ENCODE assay signal across 26 cellular contexts in the genomic region with DNA sequence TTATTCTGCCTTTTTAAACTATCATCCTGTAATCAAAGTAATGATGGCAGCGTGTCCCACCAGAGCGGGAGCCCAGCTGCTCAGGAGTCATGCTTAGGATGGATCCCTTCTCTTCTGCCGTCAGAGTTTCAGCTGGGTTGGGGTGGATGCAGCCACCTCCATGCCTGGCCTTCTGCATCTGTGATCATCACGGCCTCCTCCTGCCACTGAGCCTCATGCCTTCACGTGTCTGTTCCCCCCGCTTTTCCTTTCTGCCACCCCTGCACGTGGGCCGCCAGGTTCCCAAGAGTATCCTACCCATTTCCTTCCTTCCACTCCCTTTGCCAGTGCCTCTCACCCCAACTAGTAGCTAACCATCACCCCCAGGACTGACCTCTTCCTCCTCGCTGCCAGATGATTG.
"Had no signal": no experiment of that assay in that cellular context is flagged by ENCODE, and none has a peak within 500 bp of the region (broad histone marks: within the 10 kb centered on the region; RNA-seq: fewer than 3 reads in every experiment).

No MANE protein-coding gene starts in this region.

- H3K4me3 ChIP-seq: heart left ventricle, left ventricle myocardium inferior, lung, sigmoid colon, spleen, tibial nerve, uterus had no signal

- H3K4me1 Mint-ChIP-seq: immature natural killer cell, memory B cell, mesothelial cell of epicardium, naive B cell had no signal

- H3K27ac Mint-ChIP-seq: immature natural killer cell; memory B cell; mesothelial cell of epicardium; natural killer cell; nephron progenitor cell; progenitor cell of endocrine pancreas; stimulated activated effector memory CD8-positive, alpha-beta T cell treated with anti-CD3 and anti-CD28 coated beads, Interleukin-12 subunit alpha, Interleukin-12 subunit beta, amount 100 ng/mL, for 72 hours; stimulated activated naive CD8-positive, alpha-beta T cell treated with anti-CD3 and anti-CD28 coated beads, Interleukin-15, Interleukin-2, amounts not matched to agents 100 ng/mL and 50 ng/mL, for 24 hours; type B pancreatic cell had no signal

- ATAC-seq: heart left ventricle; left colon; natural killer cell; right cardiac atrium; stimulated activated effector memory CD8-positive, alpha-beta T cell treated with anti-CD3 and anti-CD28 coated beads, Interleukin-12 subunit alpha, Interleukin-12 subunit beta, amount 100 ng/mL, for 72 hours had no signal

- H3K4me3 Mint-ChIP-seq: immature natural killer cell; memory B cell; mesothelial cell of epicardium; natural killer cell; nephron progenitor cell; stimulated activated effector memory CD8-positive, alpha-beta T cell treated with anti-CD3 and anti-CD28 coated beads, Interleukin-12 subunit alpha, Interleukin-12 subunit beta, amount 100 ng/mL, for 72 hours; stimulated activated naive CD8-positive, alpha-beta T cell treated with anti-CD3 and anti-CD28 coated beads, Interleukin-15, Interleukin-2, amounts not matched to agents 100 ng/mL and 50 ng/mL, for 24 hours; type B pancreatic cell had no signal

- FAIRE-seq: islet of Langerhans, kidney, small intestine had no signal

- H3K9ac ChIP-seq: parathyroid adenoma had no signal

- H3K9me3 ChIP-seq: heart left ventricle, left ventricle myocardium inferior, sigmoid colon, spleen, tibial nerve, uterus had no signal

- DNase-seq: immature natural killer cell; kidney; left colon; left ventricle myocardium inferior; naive B cell; natural killer cell; nephron progenitor cell; retina; right cardiac atrium; sigmoid colon; small intestine; stimulated activated CD4-positive, alpha-beta T cell treated with anti-CD3 and anti-CD28 coated beads, Interleukin-4, amount 100 ng/mL, for 24 hours; stimulated activated naive CD4-positive, alpha-beta T cell; uterus had no signal

- H3K36me3 ChIP-seq: uterus had no signal

- H3K27ac ChIP-seq: heart left ventricle, left ventricle myocardium inferior, parathyroid adenoma, sigmoid colon, spleen, uterus had no signal

- H3K27me3 ChIP-seq: heart left ventricle, sigmoid colon, spleen, tibial nerve, uterus had no signal

- H2AFZ ChIP-seq: parathyroid adenoma had no signal

- H3K36me3 Mint-ChIP-seq: immature natural killer cell, memory B cell, natural killer cell had no signal

- H3K79me2 ChIP-seq: parathyroid adenoma had no signal

- H3K4me1 ChIP-seq: heart left ventricle, left ventricle myocardium inferior, parathyroid adenoma, sigmoid colon, spleen, uterus had no signal

- H3K9me3 Mint-ChIP-seq: nephron progenitor cell had no signal

- H3K27me3 Mint-ChIP-seq: progenitor cell of endocrine pancreas; stimulated activated naive CD8-positive, alpha-beta T cell treated with anti-CD3 and anti-CD28 coated beads, Interleukin-15, Interleukin-2, amounts not matched to agents 100 ng/mL and 50 ng/mL, for 24 hours; type B pancreatic cell had no signal
